Comparison of ENCODE assay signal across 8 cellular contexts in genomic region chr11:71453021-71453910, GRCh38. TPM values are rescaled to one million over a fixed set of nuclear protein-coding genes. Genes with fewer than 3 reads are reported as not detected.
DNase-seq lines count a peak whose midpoint lies in the region; ATAC-seq and TF ChIP-seq lines count a peak whose summit lies in the region.

Gene NADSYN1 (plus strand): TSS chr11:71453203. CDS start chr11:71453297, 94 bp downstream.

- intact Hi-C loops in left ventricle myocardium superior (cut with micrococcal nuclease) = no loop called here
- intact Hi-C loops in psoas muscle (cut with DNase I) = loop anchor here in 1 of 2 donors (10.0 kb wide), 1 partner anchor 1178 kb away; the partner anchor contains the start of gene PPFIA1

- H3K4me3 Mint-ChIP-seq in T-helper 17 cell = peak within 1 kb of the TSS; percentile 94

- peak within 1 kb of the TSS; percentile 99 for H3K27ac Mint-ChIP-seq in T-helper 17 cell

- no peaks in the 10 kb centered on the region for H3K27me3 Mint-ChIP-seq in T-helper 17 cell

- WGBS in psoas muscle, 3 donors = 1 to 2% (median 2%) methylated on average over 47 to 63 of the region's 63 CpGs
- WGBS in urinary bladder = 2% methylated on average over 63 of the region's 63 CpGs

- peak; percentile 63 for TF ChIP-seq POLR2A in GM10847 (IDR thresholded peaks at IDR 0.05; ENCODE audit: extremely low read depth, insufficient read length)

- H3K36me3 ChIP-seq in psoas muscle (ENCODE audit: insufficient read depth in 1 of 2, low read depth in 1 of 2) = peaks cover 3 to 36% of the 10 kb centered on the region in 2 donors
- H3K36me3 ChIP-seq in urinary bladder (ENCODE audit: insufficient read depth) = no peaks in the 10 kb centered on the region

- peaks cover 48% of the 10 kb centered on the region for H3K4me1 Mint-ChIP-seq in T-helper 17 cell

- H3K36me3 Mint-ChIP-seq in T-helper 17 cell (ENCODE audit: low read depth) = peaks cover 2% of the 10 kb centered on the region

- no peaks in the 10 kb centered on the region for H3K27me3 ChIP-seq in psoas muscle (ENCODE audit: insufficient read depth in 3 of 3, low read length in 2 of 3)

- H3K4me3 ChIP-seq in psoas muscle (peak within 1 kb of the TSS; percentile 87), urinary bladder (ENCODE audit: low read depth, low read length) (peak within 1 kb of the TSS; percentile 84)

- H3K9me3 ChIP-seq in T-helper 17 cell (ENCODE audit: control insufficient read depth, low read length, poor library complexity, severe bottlenecking) = no peaks in the 10 kb centered on the region
- no peaks in the 10 kb centered on the region for H3K9me3 ChIP-seq in psoas muscle

- peak within 1 kb of the TSS; percentile 80 for H3K27ac ChIP-seq in psoas muscle
- peak within 1 kb of the TSS; percentile 63 for H3K27ac ChIP-seq in urinary bladder (ENCODE audit: low read depth)

- H3K4me1 ChIP-seq in psoas muscle (peaks cover 16% of the 10 kb centered on the region), urinary bladder (ENCODE audit: insufficient read depth) (no peaks in the 10 kb centered on the region)

- TF ChIP-seq CTCF in psoas muscle (IDR thresholded peaks at IDR 0.05) = no peak

- DNase-seq in NCI-H187 (lab: John Stamatoyannopoulos, UW) = peak; percentile 83 to 95
- peak; percentile 88 to 96 (median 93) for DNase-seq in T-helper 17 cell
- peak in 55 of 56 donors; percentile 80 to 98 (median 93) for DNase-seq in amygdala (lab: John Stamatoyannopoulos, UW)
- peak; percentile 99 for DNase-seq in left ventricle myocardium superior
- DNase-seq in psoas muscle = peak; percentile 97 to 99

- ATAC-seq in HG02840 (IDR thresholded peaks at IDR 0.05; ENCODE audit: low FRiP score, unreplicated experiment) = peak; percentile 53
- peak; percentile 76 for ATAC-seq in T-helper 17 cell
- peak; percentile 91 for ATAC-seq in left ventricle myocardium superior
- ATAC-seq in psoas muscle = peak; percentile 91 to 93 (median 91)

RNA-seq across cellular contexts. Expression of gene NADSYN1, which starts in this region (rescaled TPM):
- total RNA-seq in T-helper 17 cell (100 to 1,000 TPM in 1 of 2 donors, 10 to 100 TPM in 1; 99.7 to 114 TPM), left ventricle myocardium superior (20.5 TPM), psoas muscle (10 to 100 TPM; 13.0 to 19.3 (median 13.6) TPM), urinary bladder (47.8 TPM)
- polyA plus RNA-seq in psoas muscle (10 to 100 TPM in 2 of 3 donors, 1 to 10 TPM in 1; 7.8 to 14.6 (median 12.0) TPM), urinary bladder (59.3 TPM)

Comparison
In these comparisons a context has a peak if more than half of its experiments do, and no peak if none do; other contexts are left out.
1. Peak in every context shown above with its lines: DNase-seq, ATAC-seq, H3K4me3 ChIP-seq and H3K27ac ChIP-seq.